Comparison of ENCODE assay signal across 1 cellular context in genomic region chr1:11012260-11013159, GRCh38.
TF ChIP-seq lines count a peak whose summit lies in the region.

Gene TARDBP (plus strand): TSS chr1:11012654. CDS start chr1:11013728, 1,074 bp downstream.

TF ChIP-seq in WTC11, 78 proteins besides CTCF, POLR2A, EP300 and RAD21 (continued from another document):
- peak; percentile 66 for TF ChIP-seq USF1 (CRISPR knock-in tag; IDR thresholded peaks at IDR 0.05)
- peak; percentile 90; the same call in 1 of the 2 replicates for TF ChIP-seq RELA (CRISPR knock-in tag; IDR thresholded peaks at IDR 0.05; ENCODE audit: borderline replicate concordance)
- no peak for TF ChIP-seq AFF4 (CRISPR knock-in tag; IDR thresholded peaks at IDR 0.05; ENCODE audit: borderline replicate concordance)
- TF ChIP-seq TEAD1 (CRISPR knock-in tag; IDR thresholded peaks at IDR 0.05), result peak; percentile 63; the same call in 1 of the 2 replicates
- TF ChIP-seq IRF2 (CRISPR knock-in tag; IDR thresholded peaks at IDR 0.05; ENCODE audit: borderline replicate concordance, low read depth), result no peak
- no peak for TF ChIP-seq OVOL2 (CRISPR knock-in tag; IDR thresholded peaks at IDR 0.05; ENCODE audit: borderline replicate concordance)
- TF ChIP-seq ZBTB21 (CRISPR knock-in tag; IDR thresholded peaks at IDR 0.05; ENCODE audit: borderline replicate concordance), result no peak
- no peak for TF ChIP-seq STAT6 (CRISPR knock-in tag; conservative IDR thresholded peaks at IDR 0.05; ENCODE audit: low read depth)
- no peak for TF ChIP-seq ZNF396 (CRISPR knock-in tag; IDR thresholded peaks at IDR 0.05; ENCODE audit: borderline replicate concordance)
- TF ChIP-seq PRDM15 (CRISPR knock-in tag; IDR thresholded peaks at IDR 0.05), result no peak
- no peak; the same call in 1 of the 2 replicates for TF ChIP-seq ZNF416 (CRISPR knock-in tag; IDR thresholded peaks at IDR 0.05)
- TF ChIP-seq ZNF121 (CRISPR knock-in tag; IDR thresholded peaks at IDR 0.05), result no peak
- TF ChIP-seq ZNF232 (CRISPR knock-in tag; IDR thresholded peaks at IDR 0.05), result no peak
- peak; percentile 92 for TF ChIP-seq FOXP1 (CRISPR knock-in tag; IDR thresholded peaks at IDR 0.05; ENCODE audit: borderline replicate concordance)
- no peak for TF ChIP-seq ZNF532 (CRISPR knock-in tag; IDR thresholded peaks at IDR 0.05; ENCODE audit: borderline replicate concordance)
- peak; percentile 84; the same call in 1 of the 2 replicates for TF ChIP-seq KAT7 (CRISPR knock-in tag; IDR thresholded peaks at IDR 0.05; ENCODE audit: borderline replicate concordance)
- no peak for TF ChIP-seq USF2 (CRISPR knock-in tag; IDR thresholded peaks at IDR 0.05)
- 0 out of 2 replicates have a peak, but pooled peaks have one; percentile 43 for TF ChIP-seq ZNF263 (CRISPR knock-in tag; IDR thresholded peaks at IDR 0.05; ENCODE audit: low read depth)
- TF ChIP-seq MYBL2 (CRISPR knock-in tag; IDR thresholded peaks at IDR 0.05), result peak; percentile 95
- no peak for TF ChIP-seq EMX1 (CRISPR knock-in tag; IDR thresholded peaks at IDR 0.05)
- TF ChIP-seq GRHL2 (CRISPR knock-in tag; IDR thresholded peaks at IDR 0.05; ENCODE audit: insufficient replicate concordance, severe bottlenecking), result no peak
- peak; percentile 42; the same call in 1 of the 2 replicates for TF ChIP-seq ATF3 (CRISPR knock-in tag; conservative IDR thresholded peaks at IDR 0.05)
- TF ChIP-seq ELF4 (CRISPR knock-in tag; IDR thresholded peaks at IDR 0.05; ENCODE audit: low read depth), result no peak
- no peak for TF ChIP-seq ZNF512 (CRISPR knock-in tag; IDR thresholded peaks at IDR 0.05; ENCODE audit: borderline replicate concordance)
- TF ChIP-seq NR1H2 (CRISPR knock-in tag; IDR thresholded peaks at IDR 0.05), result no peak
